In the genomic region with DNA sequence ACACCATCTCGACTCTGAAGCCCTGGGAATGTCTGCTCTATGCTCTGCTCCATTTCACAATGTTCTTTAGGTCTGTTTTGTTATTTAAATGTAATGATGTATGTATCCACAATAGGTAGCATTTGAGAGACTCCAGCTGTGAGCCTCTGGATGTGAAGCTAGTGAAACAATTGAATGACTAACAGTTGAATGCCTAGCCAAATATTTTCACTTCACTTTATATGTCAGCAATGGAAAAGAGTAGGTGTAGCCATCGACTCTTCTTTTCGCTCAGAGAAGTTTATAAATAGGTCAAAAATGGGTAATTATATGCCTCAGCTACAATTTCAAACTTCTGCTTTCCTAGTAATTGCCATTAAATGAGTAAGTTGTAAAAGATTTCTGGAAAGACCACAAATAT, we compare ENCODE assay signal across 19 cellular contexts.
DNase-seq lines count a peak whose midpoint lies in the region; ATAC-seq and TF ChIP-seq lines count a peak whose summit lies in the region.
"Had no signal": no experiment of that assay in that cellular context is flagged by ENCODE, and none has a peak within 500 bp of the region (broad histone marks: within the 10 kb centered on the region; RNA-seq: fewer than 3 reads in every experiment).

No MANE protein-coding gene starts in this region.

- no peak overlapping the region for H3K27ac Mint-ChIP-seq in T-helper 17 cell

- peaks cover 5% of the 10 kb centered on the region for H3K4me1 Mint-ChIP-seq in T-helper 17 cell

- no peak overlapping the region for H3K4me3 Mint-ChIP-seq in T-helper 17 cell

- no peak for TF ChIP-seq CTCF in mucosa of descending colon (IDR thresholded peaks at IDR 0.05)

- H3K4me1 ChIP-seq in adipocyte (ENCODE audit: control insufficient read depth, insufficient read depth, low read length), result peaks cover 12% of the 10 kb centered on the region
- no peaks in the 10 kb centered on the region for H3K4me1 ChIP-seq in mucosa of descending colon (ENCODE audit: low read depth)

- H3K9me3 ChIP-seq in adipocyte (ENCODE audit: control insufficient read depth, low read length), result peaks cover 4% of the 10 kb centered on the region
- peaks cover 6% of the 10 kb centered on the region for H3K9me3 ChIP-seq in mucosa of descending colon
- no peaks in the 10 kb centered on the region for H3K9me3 ChIP-seq in T-helper 17 cell (ENCODE audit: control insufficient read depth, low read length, poor library complexity, severe bottlenecking)
- H3K9me3 ChIP-seq: gastroesophageal sphincter, thoracic aorta had no signal

- H3K9ac ChIP-seq in adipocyte (ENCODE audit: low read length), result no peak overlapping the region

- DNase-seq in EH (ENCODE audit: low read depth), result peak; percentile 82
- peak; percentile 56 for DNase-seq in adipocyte (ENCODE audit: low read depth)
- peak; percentile 50 for DNase-seq in iPS-NIHi11 (ENCODE audit: low spot score)
- DNase-seq in mucosa of descending colon, result no peak
- no peak for DNase-seq in activated CD8-positive, alpha-beta memory T cell treated with anti-CD3 and anti-CD28 coated beads, Interleukin-2, amount 50 U/mL, for 48 hours
- no peak for DNase-seq in DMS114 treated with DMSO at 0.1 percent for 48 hours (lab: John Stamatoyannopoulos, UW; ENCODE audit: unreplicated experiment)
- no peak for DNase-seq in T-helper 17 cell
- DNase-seq: activated CD4-positive, alpha-beta T cell treated with anti-CD3 and anti-CD28 coated beads for 48 hours; effector CD8-positive, alpha-beta T cell; islet precursor cell; KBM-7; midbrain; NCI-H510A treated with DMSO at 0.1 percent for 48 hours; RPMI8226 had no signal

- H3K36me3 ChIP-seq in adipocyte (ENCODE audit: control insufficient read depth, insufficient read depth, low read length, severe bottlenecking), result no peaks in the 10 kb centered on the region
- no peaks in the 10 kb centered on the region for H3K36me3 ChIP-seq in mucosa of descending colon (ENCODE audit: low read depth)
- H3K36me3 ChIP-seq: ascending aorta; BLaER1 treated with 17β-estradiol and CSF1 and Interleukin-3, amounts not matched to agents 10 nM and 100 nM; gastroesophageal sphincter; thoracic aorta had no signal

- no peaks in the 10 kb centered on the region for H3K27me3 ChIP-seq in adipocyte (replicated peaks; ENCODE audit: control insufficient read depth, insufficient read depth, low read length)
- H3K27me3 ChIP-seq: ascending aorta; BLaER1 treated with 17β-estradiol and CSF1 and Interleukin-3, amounts not matched to agents 10 nM and 100 nM; gastroesophageal sphincter had no signal

- no peaks in the 10 kb centered on the region for H3K27me3 Mint-ChIP-seq in T-helper 17 cell

- no peaks in the 10 kb centered on the region for H3K36me3 Mint-ChIP-seq in T-helper 17 cell (ENCODE audit: low read depth)

- peak; percentile 46 for ATAC-seq in HG02973 (IDR thresholded peaks at IDR 0.05; ENCODE audit: unreplicated experiment)
- ATAC-seq in mucosa of descending colon, result no peak
- no peak for ATAC-seq in T-helper 17 cell
- ATAC-seq: gastroesophageal sphincter had no signal

- intact Hi-C loops in mucosa of descending colon (cut with DNase I, micrococcal nuclease), result no loop called here

- H3K4me3 ChIP-seq in adipocyte (ENCODE audit: low read length) (no peak overlapping the region), mucosa of descending colon (no peak overlapping the region)
- H3K4me3 ChIP-seq: ascending aorta; BLaER1 treated with 17β-estradiol and CSF1 and Interleukin-3, amounts not matched to agents 10 nM and 100 nM; gastroesophageal sphincter; thoracic aorta had no signal

Comparison
In these comparisons a context has a peak if more than half of its experiments do, and no peak if none do; other contexts are left out.
1. DNase-seq: peak in EH (single experiment), adipocyte (single experiment) and iPS-NIHi11 (single experiment); none in mucosa of descending colon (0 of 3), activated CD8-positive, alpha-beta memory T cell treated with anti-CD3 and anti-CD28 coated beads, Interleukin-2, amount 50 U/mL, for 48 hours (single experiment), DMS114 treated with DMSO at 0.1 percent for 48 hours (single experiment) and T-helper 17 cell (0 of 3).